In the genomic region with DNA sequence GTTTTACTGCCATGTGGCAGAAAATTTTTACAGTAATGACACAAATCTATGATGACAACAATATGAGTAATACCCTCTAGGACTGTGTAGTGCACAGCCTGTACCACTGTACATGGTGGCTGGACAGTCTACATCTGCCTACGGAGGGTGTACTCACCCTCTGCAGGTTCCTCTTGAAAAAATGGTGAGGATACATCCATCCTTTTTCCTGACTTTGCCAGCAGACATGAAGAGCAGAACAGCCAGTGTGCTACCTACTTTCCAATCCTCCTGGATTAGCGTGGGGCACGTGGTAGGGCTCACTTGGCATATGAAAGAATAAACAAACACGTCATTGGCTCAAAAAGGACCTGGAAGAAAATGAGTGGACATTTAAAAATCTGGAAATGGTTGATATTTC, we compare ENCODE assay signal across 31 cellular contexts.
DNase-seq lines count a peak whose midpoint lies in the region; ATAC-seq, FAIRE-seq and TF ChIP-seq lines count a peak whose summit lies in the region.
"Had no signal": no experiment of that assay in that cellular context is flagged by ENCODE, and none has a peak within 500 bp of the region (broad histone marks: within the 10 kb centered on the region; RNA-seq: fewer than 3 reads in every experiment).

No MANE protein-coding gene starts in this region.

- TF ChIP-seq CTCF in bronchial epithelial cell (IDR thresholded peaks at IDR 0.05; ENCODE audit: insufficient read depth, low read length, severe bottlenecking) (no peak), omental fat pad (IDR thresholded peaks at IDR 0.05) (no peak), GM10266 (IDR thresholded peaks at IDR 0.05; ENCODE audit: control insufficient read depth, insufficient read depth, low read depth, missing control alignments) (no peak)

- DNase-seq in activated naive CD8-positive, alpha-beta T cell treated with anti-CD3 and anti-CD28 coated beads, Interleukin-2, amount 10 ng/mL, durations not matched to agents 7 days and 5 days: no peak
- DNase-seq in activated naive CD8-positive, alpha-beta T cell treated with anti-CD3 and anti-CD28 coated beads for 36 hours: no peak
- DNase-seq in M059J (ENCODE audit: low read depth): peak; percentile 60
- peak; percentile 43 for DNase-seq in bronchial epithelial cell (ENCODE audit: low read depth)
- DNase-seq in stimulated activated effector memory CD8-positive, alpha-beta T cell treated with anti-CD3 and anti-CD28 coated beads, Interleukin-12 subunit alpha, Interleukin-12 subunit beta, amount 100 ng/mL, for 72 hours (ENCODE audit: low spot score in 2 of 2): no peak
- no peak for DNase-seq in activated CD8-positive, alpha-beta T cell treated with anti-CD3 and anti-CD28 coated beads, Interleukin-2, amount 10 ng/mL, durations not matched to agents 7 days and 5 days
- DNase-seq in omental fat pad (ENCODE audit: low spot score): no peak
- no peak for DNase-seq in GM10266 (ENCODE audit: extremely low spot score)
- DNase-seq: activated CD4-positive, alpha-beta T cell treated with anti-CD3 and anti-CD28 coated beads, Interleukin-2, amount 50 U/mL, for 1 hour; activated CD8-positive, alpha-beta memory T cell treated with anti-CD3 and anti-CD28 coated beads, Interleukin-2, amount 10 ng/mL, durations not matched to agents 7 days and 5 days; activated naive CD4-positive, alpha-beta T cell treated with anti-CD3 and anti-CD28 coated beads, Interleukin-2, amount 10 ng/mL, durations not matched to agents 7 days and 5 days; caudate nucleus; CD8-positive, alpha-beta T cell; endodermal cell; Kasumi-1; naive B cell; NCI-H446 treated with DMSO at 0.1 percent for 48 hours; occipital lobe; Right ventricle myocardium superior; small intestine; stimulated activated CD4-positive, alpha-beta T cell treated with anti-CD3 and anti-CD28 coated beads, Interleukin-1b, Interleukin-23, amount 100 ng/mL, for 48 hours; stimulated activated CD8-positive, alpha-beta memory T cell treated with anti-CD3 and anti-CD28 coated beads, Interleukin-4, amount 100 ng/mL, for 48 hours; transverse colon; WERI-Rb-1 had no signal

- peak overlapping the region; percentile 28 for H3K27ac Mint-ChIP-seq in activated naive CD8-positive, alpha-beta T cell treated with anti-CD3 and anti-CD28 coated beads, Interleukin-2, amount 10 ng/mL, durations not matched to agents 7 days and 5 days
- H3K27ac Mint-ChIP-seq in activated naive CD8-positive, alpha-beta T cell treated with anti-CD3 and anti-CD28 coated beads for 36 hours: no peak overlapping the region
- peak overlapping the region; percentile 37 for H3K27ac Mint-ChIP-seq in stimulated activated effector memory CD8-positive, alpha-beta T cell treated with anti-CD3 and anti-CD28 coated beads, Interleukin-12 subunit alpha, Interleukin-12 subunit beta, amount 100 ng/mL, for 72 hours
- no peak overlapping the region for H3K27ac Mint-ChIP-seq in activated CD8-positive, alpha-beta T cell treated with anti-CD3 and anti-CD28 coated beads, Interleukin-2, amount 10 ng/mL, durations not matched to agents 7 days and 5 days
- H3K27ac Mint-ChIP-seq: activated CD8-positive, alpha-beta memory T cell treated with anti-CD3 and anti-CD28 coated beads, Interleukin-2, amount 10 ng/mL, durations not matched to agents 7 days and 5 days; activated naive CD4-positive, alpha-beta T cell treated with anti-CD3 and anti-CD28 coated beads, Interleukin-2, amount 10 ng/mL, durations not matched to agents 7 days and 5 days; B cell; CD8-positive, alpha-beta T cell; endodermal cell; mesothelial cell of epicardium had no signal

- no peaks in the 10 kb centered on the region for H3K9me3 Mint-ChIP-seq in activated naive CD8-positive, alpha-beta T cell treated with anti-CD3 and anti-CD28 coated beads, Interleukin-2, amount 10 ng/mL, durations not matched to agents 7 days and 5 days
- H3K9me3 Mint-ChIP-seq in activated naive CD8-positive, alpha-beta T cell treated with anti-CD3 and anti-CD28 coated beads for 36 hours: no peaks in the 10 kb centered on the region
- no peaks in the 10 kb centered on the region for H3K9me3 Mint-ChIP-seq in stimulated activated effector memory CD8-positive, alpha-beta T cell treated with anti-CD3 and anti-CD28 coated beads, Interleukin-12 subunit alpha, Interleukin-12 subunit beta, amount 100 ng/mL, for 72 hours
- H3K9me3 Mint-ChIP-seq in activated CD8-positive, alpha-beta T cell treated with anti-CD3 and anti-CD28 coated beads, Interleukin-2, amount 10 ng/mL, durations not matched to agents 7 days and 5 days (ENCODE audit: insufficient read depth): no peaks in the 10 kb centered on the region
- H3K9me3 Mint-ChIP-seq: activated naive CD4-positive, alpha-beta T cell treated with anti-CD3 and anti-CD28 coated beads, Interleukin-2, amount 10 ng/mL, durations not matched to agents 7 days and 5 days had no signal

- H3K27me3 Mint-ChIP-seq in activated naive CD8-positive, alpha-beta T cell treated with anti-CD3 and anti-CD28 coated beads, Interleukin-2, amount 10 ng/mL, durations not matched to agents 7 days and 5 days: no peaks in the 10 kb centered on the region
- no peaks in the 10 kb centered on the region for H3K27me3 Mint-ChIP-seq in activated naive CD8-positive, alpha-beta T cell treated with anti-CD3 and anti-CD28 coated beads for 36 hours
- peaks cover 4% of the 10 kb centered on the region for H3K27me3 Mint-ChIP-seq in activated CD8-positive, alpha-beta T cell treated with anti-CD3 and anti-CD28 coated beads, Interleukin-2, amount 10 ng/mL, durations not matched to agents 7 days and 5 days (ENCODE audit: low read depth)
- H3K27me3 Mint-ChIP-seq: activated CD8-positive, alpha-beta memory T cell treated with anti-CD3 and anti-CD28 coated beads, Interleukin-2, amount 10 ng/mL, durations not matched to agents 7 days and 5 days had no signal

- no peaks in the 10 kb centered on the region for H3K27me3 ChIP-seq in bronchial epithelial cell (ENCODE audit: control insufficient read depth, insufficient read depth, low read length)
- H3K27me3 ChIP-seq: ascending aorta, hepatocyte, transverse colon had no signal

- H3K36me3 ChIP-seq in bronchial epithelial cell (ENCODE audit: control insufficient read depth, insufficient read depth, low read length): no peaks in the 10 kb centered on the region
- H3K36me3 ChIP-seq: ascending aorta, transverse colon, WERI-Rb-1 had no signal

- peaks cover 2% of the 10 kb centered on the region for H3K36me3 Mint-ChIP-seq in activated naive CD8-positive, alpha-beta T cell treated with anti-CD3 and anti-CD28 coated beads, Interleukin-2, amount 10 ng/mL, durations not matched to agents 7 days and 5 days
- H3K36me3 Mint-ChIP-seq in activated naive CD8-positive, alpha-beta T cell treated with anti-CD3 and anti-CD28 coated beads for 36 hours: no peaks in the 10 kb centered on the region
- H3K36me3 Mint-ChIP-seq in stimulated activated effector memory CD8-positive, alpha-beta T cell treated with anti-CD3 and anti-CD28 coated beads, Interleukin-12 subunit alpha, Interleukin-12 subunit beta, amount 100 ng/mL, for 72 hours: no peaks in the 10 kb centered on the region
- H3K36me3 Mint-ChIP-seq in activated CD8-positive, alpha-beta T cell treated with anti-CD3 and anti-CD28 coated beads, Interleukin-2, amount 10 ng/mL, durations not matched to agents 7 days and 5 days (ENCODE audit: low read depth): no peaks in the 10 kb centered on the region
- H3K36me3 Mint-ChIP-seq: activated CD8-positive, alpha-beta memory T cell treated with anti-CD3 and anti-CD28 coated beads, Interleukin-2, amount 10 ng/mL, durations not matched to agents 7 days and 5 days; activated naive CD4-positive, alpha-beta T cell treated with anti-CD3 and anti-CD28 coated beads, Interleukin-2, amount 10 ng/mL, durations not matched to agents 7 days and 5 days; CD8-positive, alpha-beta T cell; mesothelial cell of epicardium; naive B cell had no signal

- no peak for FAIRE-seq in bronchial epithelial cell (lab: Jason Lieb, UNC)
- FAIRE-seq: frontal cortex, H54, small intestine had no signal

- no peak overlapping the region for H3K4me3 ChIP-seq in bronchial epithelial cell (ENCODE audit: low read depth, low read length)
- H3K4me3 ChIP-seq: ascending aorta, hepatocyte, transverse colon had no signal

- CTCF ChIA-PET in activated CD8-positive, alpha-beta T cell treated with anti-CD3 and anti-CD28 coated beads, Interleukin-2, amount 10 ng/mL, durations not matched to agents 7 days and 5 days (lab: Charles Lee): no interaction called here

- POLR2A ChIA-PET in activated naive CD8-positive, alpha-beta T cell treated with anti-CD3 and anti-CD28 coated beads, Interleukin-2, amount 10 ng/mL, durations not matched to agents 7 days and 5 days (lab: Charles Lee): no interaction called here
- POLR2A ChIA-PET in activated CD8-positive, alpha-beta T cell treated with anti-CD3 and anti-CD28 coated beads, Interleukin-2, amount 10 ng/mL, durations not matched to agents 7 days and 5 days (lab: Charles Lee): no interaction called here

- peaks cover 21% of the 10 kb centered on the region for H3K4me1 Mint-ChIP-seq in activated naive CD8-positive, alpha-beta T cell treated with anti-CD3 and anti-CD28 coated beads, Interleukin-2, amount 10 ng/mL, durations not matched to agents 7 days and 5 days
- peaks cover 16% of the 10 kb centered on the region for H3K4me1 Mint-ChIP-seq in activated naive CD8-positive, alpha-beta T cell treated with anti-CD3 and anti-CD28 coated beads for 36 hours
- H3K4me1 Mint-ChIP-seq in stimulated activated effector memory CD8-positive, alpha-beta T cell treated with anti-CD3 and anti-CD28 coated beads, Interleukin-12 subunit alpha, Interleukin-12 subunit beta, amount 100 ng/mL, for 72 hours: peaks cover 55% of the 10 kb centered on the region
- peaks cover 23% of the 10 kb centered on the region for H3K4me1 Mint-ChIP-seq in activated CD8-positive, alpha-beta T cell treated with anti-CD3 and anti-CD28 coated beads, Interleukin-2, amount 10 ng/mL, durations not matched to agents 7 days and 5 days (ENCODE audit: low read depth)
- H3K4me1 Mint-ChIP-seq: B cell, naive B cell had no signal

- no peak overlapping the region for H3K4me3 Mint-ChIP-seq in activated naive CD8-positive, alpha-beta T cell treated with anti-CD3 and anti-CD28 coated beads, Interleukin-2, amount 10 ng/mL, durations not matched to agents 7 days and 5 days
- no peak overlapping the region for H3K4me3 Mint-ChIP-seq in activated naive CD8-positive, alpha-beta T cell treated with anti-CD3 and anti-CD28 coated beads for 36 hours
- H3K4me3 Mint-ChIP-seq in stimulated activated effector memory CD8-positive, alpha-beta T cell treated with anti-CD3 and anti-CD28 coated beads, Interleukin-12 subunit alpha, Interleukin-12 subunit beta, amount 100 ng/mL, for 72 hours: no peak overlapping the region
- H3K4me3 Mint-ChIP-seq in activated CD8-positive, alpha-beta T cell treated with anti-CD3 and anti-CD28 coated beads, Interleukin-2, amount 10 ng/mL, durations not matched to agents 7 days and 5 days: no peak overlapping the region
- H3K4me3 Mint-ChIP-seq: activated CD8-positive, alpha-beta memory T cell treated with anti-CD3 and anti-CD28 coated beads, Interleukin-2, amount 10 ng/mL, durations not matched to agents 7 days and 5 days; activated naive CD4-positive, alpha-beta T cell treated with anti-CD3 and anti-CD28 coated beads, Interleukin-2, amount 10 ng/mL, durations not matched to agents 7 days and 5 days; B cell; CD8-positive, alpha-beta T cell; endodermal cell; mesothelial cell of epicardium; naive B cell had no signal

- no peak for ATAC-seq in activated naive CD8-positive, alpha-beta T cell treated with anti-CD3 and anti-CD28 coated beads, Interleukin-2, amount 10 ng/mL, durations not matched to agents 7 days and 5 days (ENCODE audit: low read depth)
- ATAC-seq in stimulated activated effector memory CD8-positive, alpha-beta T cell treated with anti-CD3 and anti-CD28 coated beads, Interleukin-12 subunit alpha, Interleukin-12 subunit beta, amount 100 ng/mL, for 72 hours: peak; percentile 78
- ATAC-seq in activated CD8-positive, alpha-beta T cell treated with anti-CD3 and anti-CD28 coated beads, Interleukin-2, amount 10 ng/mL, durations not matched to agents 7 days and 5 days: no peak
- ATAC-seq in omental fat pad (ENCODE audit: low FRiP score): no peak
- ATAC-seq: activated CD8-positive, alpha-beta memory T cell treated with anti-CD3 and anti-CD28 coated beads, Interleukin-2, amount 10 ng/mL, durations not matched to agents 7 days and 5 days; CD8-positive, alpha-beta T cell; esophagus mucosa had no signal

Comparison
In these comparisons a context has a peak if more than half of its experiments do, and no peak if none do; other contexts are left out.
1. H3K27ac Mint-ChIP-seq: peak in activated naive CD8-positive, alpha-beta T cell treated with anti-CD3 and anti-CD28 coated beads, Interleukin-2, amount 10 ng/mL, durations not matched to agents 7 days and 5 days (single experiment) and stimulated activated effector memory CD8-positive, alpha-beta T cell treated with anti-CD3 and anti-CD28 coated beads, Interleukin-12 subunit alpha, Interleukin-12 subunit beta, amount 100 ng/mL, for 72 hours (single experiment); none in activated naive CD8-positive, alpha-beta T cell treated with anti-CD3 and anti-CD28 coated beads for 36 hours (single experiment) and activated CD8-positive, alpha-beta T cell treated with anti-CD3 and anti-CD28 coated beads, Interleukin-2, amount 10 ng/mL, durations not matched to agents 7 days and 5 days (single experiment).
2. DNase-seq: peak in M059J (single experiment) and bronchial epithelial cell (single experiment); none in activated naive CD8-positive, alpha-beta T cell treated with anti-CD3 and anti-CD28 coated beads, Interleukin-2, amount 10 ng/mL, durations not matched to agents 7 days and 5 days (single experiment), activated naive CD8-positive, alpha-beta T cell treated with anti-CD3 and anti-CD28 coated beads for 36 hours (single experiment), stimulated activated effector memory CD8-positive, alpha-beta T cell treated with anti-CD3 and anti-CD28 coated beads, Interleukin-12 subunit alpha, Interleukin-12 subunit beta, amount 100 ng/mL, for 72 hours (0 of 2), activated CD8-positive, alpha-beta T cell treated with anti-CD3 and anti-CD28 coated beads, Interleukin-2, amount 10 ng/mL, durations not matched to agents 7 days and 5 days (single experiment), omental fat pad (single experiment) and GM10266 (single experiment).